Comparison of ENCODE assay signal across 23 cellular contexts in genomic region chr6:144438103-144438502, GRCh38.
"Had no signal": no experiment of that assay in that cellular context is flagged by ENCODE, and none has a peak within 500 bp of the region (broad histone marks: within the 10 kb centered on the region; RNA-seq: fewer than 3 reads in every experiment).

No MANE protein-coding gene starts in this region.

- FAIRE-seq: K562, RCC 7860 had no signal

- H3K27ac Mint-ChIP-seq: IgD-negative memory B cell had no signal

- H3K4me2 ChIP-seq: KMS-11 had no signal

- H3K27me3 ChIP-seq: SJSA1 had no signal

- DNase-seq: Kasumi-1, MM.1S, NCI-H1092 treated with DMSO at 0.1 percent for 48 hours, NCI-H1436, NCI-H187, NCI-H2029, NCI-H2081 treated with DMSO at 0.1 percent for 48 hours, NCI-H2171, NCI-H226, NCI-H446, NCI-H510A, NCI-H524 treated with DMSO at 0.1 percent for 48 hours, NCI-H69, NCI-H774, Right ventricle myocardium superior, RPMI8226, SIG-M5 had no signal

- H3K4me3 Mint-ChIP-seq: IgD-negative memory B cell had no signal

- H3K4me3 ChIP-seq: K562, SJSA1, SK-N-MC had no signal

- H3K9ac ChIP-seq: KMS-11 had no signal

- H3K27ac ChIP-seq: KMS-11, SJSA1, SK-N-MC had no signal

- H3K27me3 Mint-ChIP-seq: IgD-negative memory B cell had no signal

- ATAC-seq: K562 had no signal
